In the genomic region with DNA sequence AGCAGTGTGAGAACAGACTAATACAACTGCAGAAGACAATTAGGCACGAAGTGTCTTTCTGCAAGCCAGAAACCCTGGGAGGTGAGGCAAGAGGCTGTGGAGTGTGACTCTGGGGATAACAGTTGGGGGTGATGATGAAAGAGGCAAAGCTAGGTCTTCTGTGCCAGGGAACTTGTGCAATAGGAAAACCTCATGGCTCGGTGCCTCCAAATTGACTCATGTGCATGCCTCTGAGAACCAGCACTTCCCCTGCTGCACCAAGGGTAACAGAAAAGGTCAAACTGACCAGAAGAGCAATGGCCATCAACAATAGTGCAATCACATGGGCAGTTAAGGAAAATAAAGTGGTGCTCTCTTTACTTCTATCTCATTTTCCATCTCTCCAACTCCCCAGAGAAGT, we compare ENCODE assay signal across 9 cellular contexts.
A peak's percentile ranks its signal among the peaks of the same experiment; 100 is the strongest.
DNase-seq lines count a peak whose midpoint lies in the region; ATAC-seq and TF ChIP-seq lines count a peak whose summit lies in the region.
"Had no signal": no experiment of that assay in that cellular context is flagged by ENCODE, and none has a peak within 500 bp of the region (broad histone marks: within the 10 kb centered on the region; RNA-seq: fewer than 3 reads in every experiment).

No MANE protein-coding gene starts in this region.

- H3K4me3 ChIP-seq in uterus, result no peak overlapping the region

- no peak for TF ChIP-seq CTCF in uterus (IDR thresholded peaks at IDR 0.05)

- no peaks in the 10 kb centered on the region for H3K36me3 ChIP-seq in uterus

- no peak overlapping the region for H3K27ac ChIP-seq in uterus

- ATAC-seq in left colon (no peak), HG03039 (IDR thresholded peaks at IDR 0.05; ENCODE audit: unreplicated experiment) (no peak)

- DNase-seq in LoVo (ENCODE audit: low spot score), result peak; percentile 51
- DNase-seq in brain pericyte (ENCODE audit: low read depth, low spot score), result peak; percentile 82
- DNase-seq in left colon, result peak; percentile 20 to 47
- DNase-seq in uterus, result peak; percentile 81 to 82
- no peak for DNase-seq in NCI-H82 treated with DMSO at 0.1 percent for 48 hours (lab: John Stamatoyannopoulos, UW; ENCODE audit: unreplicated experiment)
- DNase-seq in germinal center (ENCODE audit: low spot score), result no peak
- DNase-seq: activated gamma-delta T cell, NCI-H526 had no signal

- H3K4me1 ChIP-seq in uterus, result peaks cover 0 to 4% of the 10 kb centered on the region in 2 donors

- no peaks in the 10 kb centered on the region for H3K27me3 ChIP-seq in uterus

- no peak for TF ChIP-seq POLR2A in uterus (IDR thresholded peaks at IDR 0.05)

- no peaks in the 10 kb centered on the region for H3K9me3 ChIP-seq in uterus

- intact Hi-C loops in left colon (cut with DNase I, micrococcal nuclease), result no loop called here
- intact Hi-C loops in uterus (cut with DNase I; ENCODE audit: low total_unique reads), result no loop called here

Comparison
In these comparisons a context has a peak if more than half of its experiments do, and no peak if none do; other contexts are left out.
1. DNase-seq: peak in LoVo (single experiment), brain pericyte (single experiment), left colon (2 of 2) and uterus (2 of 2); none in NCI-H82 treated with DMSO at 0.1 percent for 48 hours (single experiment) and germinal center (single experiment).